Comparison of ENCODE assay signal across 23 cellular contexts in genomic region chr3:47112997-47113396, GRCh38.
"Had no signal": no experiment of that assay in that cellular context is flagged by ENCODE, and none has a peak within 500 bp of the region (broad histone marks: within the 10 kb centered on the region; RNA-seq: fewer than 3 reads in every experiment).

No MANE protein-coding gene starts in this region.

- H3K27ac Mint-ChIP-seq: effector memory CD8-positive, alpha-beta T cell; nephron progenitor cell; progenitor cell of endocrine pancreas; type B pancreatic cell had no signal

- H3K4me3 Mint-ChIP-seq: effector memory CD8-positive, alpha-beta T cell; nephron progenitor cell; type B pancreatic cell had no signal

- H3K9me3 ChIP-seq: stomach had no signal

- H3K27me3 ChIP-seq: stomach had no signal

- H3K4me3 ChIP-seq: skin epidermis, stomach had no signal

- H3K9me3 Mint-ChIP-seq: effector memory CD8-positive, alpha-beta T cell; nephron progenitor cell; type B pancreatic cell had no signal

- H3K27me3 Mint-ChIP-seq: effector memory CD8-positive, alpha-beta T cell; progenitor cell of endocrine pancreas; type B pancreatic cell had no signal

- ATAC-seq: activated CD4-positive, CD25-positive, alpha-beta regulatory T cell treated with anti-CD3 and anti-CD28 coated beads, Interleukin-2, amount 50 U/mL, for 24 hours; effector memory CD8-positive, alpha-beta T cell; left lobe of liver had no signal

- H3K27ac ChIP-seq: skin epidermis, stomach had no signal

- DNase-seq: activated CD4-positive, alpha-beta T cell treated with anti-CD3 and anti-CD28 coated beads, Interleukin-2, amount 50 U/mL, for 1 hour; activated CD8-positive, alpha-beta memory T cell treated with anti-CD3 and anti-CD28 coated beads for 24 hours; activated CD8-positive, alpha-beta memory T cell treated with anti-CD3 and anti-CD28 coated beads, Interleukin-2, amount 50 U/mL, for 48 hours; activated effector memory CD4-positive, alpha-beta T cell treated with Interleukin-2 at 50 U/mL for 16 hours; activated naive CD4-positive, alpha-beta T cell treated with anti-CD3 and anti-CD28 coated beads, Interleukin-2, amount 50 U/mL, for 16 hours; activated T-cell treated with anti-CD3 and anti-CD28 coated beads, Interleukin-2, amount 50 U/mL, for 48 hours; amniotic stem cell; effector memory CD8-positive, alpha-beta T cell; foreskin melanocyte; hypothalamus; kidney; midbrain; nephron progenitor cell; nucleus accumbens; stimulated activated CD4-positive, alpha-beta T cell treated with anti-CD3 and anti-CD28 coated beads, Interleukin-15, amount 100 ng/mL, for 24 hours; stimulated activated CD4-positive, alpha-beta T cell treated with anti-CD3 and anti-CD28 coated beads, Interleukin-2, amount 100 ng/mL, for 48 hours; stomach; T1000 had no signal
